In the genomic region with DNA sequence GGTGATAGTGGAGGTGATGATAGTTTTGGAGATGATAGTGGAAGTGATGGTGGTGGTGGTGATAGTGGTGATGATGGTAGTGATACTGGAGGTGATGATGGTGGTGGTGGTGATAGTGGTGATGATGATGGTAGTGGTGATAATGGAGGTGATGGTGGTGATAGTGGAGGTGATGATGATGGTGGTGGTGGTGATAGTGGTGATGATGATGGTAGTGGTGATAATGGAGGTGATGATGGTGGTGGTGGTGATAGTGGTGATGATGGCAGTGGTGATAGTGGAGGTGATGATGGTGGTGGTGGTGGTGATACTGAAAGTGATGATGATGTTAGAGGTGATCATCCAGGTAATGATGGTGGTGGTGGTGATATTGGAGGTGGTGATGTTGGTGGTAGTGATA, we compare ENCODE assay signal across 16 cellular contexts.
DNase-seq lines count a peak whose midpoint lies in the region; ATAC-seq, FAIRE-seq and TF ChIP-seq lines count a peak whose summit lies in the region.
"Had no signal": no experiment of that assay in that cellular context is flagged by ENCODE, and none has a peak within 500 bp of the region (broad histone marks: within the 10 kb centered on the region; RNA-seq: fewer than 3 reads in every experiment).

No MANE protein-coding gene starts in this region.

- no peak overlapping the region for H3K4me3 ChIP-seq in astrocyte (ENCODE audit: insufficient read depth, low read depth, low read length)
- no peak overlapping the region for H3K4me3 ChIP-seq in gastroesophageal sphincter
- H3K4me3 ChIP-seq in aorta (ENCODE audit: low read length in 2 of 2) = no peak overlapping the region

- H3K36me3 Mint-ChIP-seq in astrocyte (ENCODE audit: low read depth, unreplicated experiment) = no peaks in the 10 kb centered on the region
- H3K36me3 Mint-ChIP-seq: CD14-positive monocyte; CD8-positive, alpha-beta T cell had no signal

- intact Hi-C loops in aorta (cut with DNase I) = no loop called here

- H3K4me2 ChIP-seq in astrocyte (ENCODE audit: low read length) = no peak overlapping the region

- TF ChIP-seq CTCF in astrocyte (IDR thresholded peaks at IDR 0.05; ENCODE audit: insufficient read depth, low read depth, low read length) (no peak), gastroesophageal sphincter (IDR thresholded peaks at IDR 0.05) (no peak)

- H3K4me3 Mint-ChIP-seq in astrocyte (ENCODE audit: unreplicated experiment) = no peak overlapping the region
- H3K4me3 Mint-ChIP-seq: CD14-positive monocyte; CD8-positive, alpha-beta T cell had no signal

- no peak for TF ChIP-seq POLR2A in GM12892 (IDR thresholded peaks at IDR 0.05; ENCODE audit: low read depth, low read length)
- no peak for TF ChIP-seq POLR2A in gastroesophageal sphincter (IDR thresholded peaks at IDR 0.05)

- H3K36me3 ChIP-seq in astrocyte (ENCODE audit: insufficient read depth, low read length) (no peaks in the 10 kb centered on the region), gastroesophageal sphincter (no peaks in the 10 kb centered on the region), aorta (ENCODE audit: control insufficient read depth in 1 of 2, insufficient read depth in 2 of 2, low read length in 1 of 2) (no peaks in the 10 kb centered on the region)

- H3K27ac ChIP-seq in astrocyte (ENCODE audit: low read depth, low read length) (no peak overlapping the region), gastroesophageal sphincter (no peak overlapping the region), aorta (ENCODE audit: low read depth in 1 of 2, low read length in 2 of 2) (no peak overlapping the region)

- no peak overlapping the region for H3K9ac ChIP-seq in astrocyte (ENCODE audit: low read length)

- H3K27me3 ChIP-seq in astrocyte (ENCODE audit: insufficient read depth, low read length) (peaks cover 6% of the 10 kb centered on the region), gastroesophageal sphincter (no peaks in the 10 kb centered on the region), aorta (ENCODE audit: control insufficient read depth in 1 of 2, insufficient read depth in 2 of 2, low read length in 1 of 2) (no peaks in the 10 kb centered on the region)

- no peaks in the 10 kb centered on the region for H4K20me1 ChIP-seq in astrocyte (ENCODE audit: insufficient read depth, low read length)

- no peak overlapping the region for H3K27ac Mint-ChIP-seq in astrocyte (ENCODE audit: unreplicated experiment)
- H3K27ac Mint-ChIP-seq: CD14-positive monocyte; CD8-positive, alpha-beta T cell had no signal

- no peak overlapping the region for H2AFZ ChIP-seq in astrocyte (ENCODE audit: low read depth, low read length)

- ATAC-seq in gastroesophageal sphincter (peak; percentile 34), aorta (ENCODE audit: low FRiP score) (peak; percentile 41), GM21367 (IDR thresholded peaks at IDR 0.05; ENCODE audit: unreplicated experiment) (no peak), HG03460 (IDR thresholded peaks at IDR 0.05; ENCODE audit: unreplicated experiment) (no peak)
- ATAC-seq: CD8-positive, alpha-beta T cell; HCT116 had no signal

- DNase-seq in GM12892 (ENCODE audit: insufficient read length) (no peak), astrocyte (ENCODE audit: low read depth) (no peak), aorta (no peak), pons (ENCODE audit: low spot score) (no peak)
- DNase-seq: CD8-positive, alpha-beta T cell; COR-L47; DND-41; GDM1; GOT3; Kasumi-1 had no signal

- no peaks in the 10 kb centered on the region for H3K4me1 Mint-ChIP-seq in astrocyte (ENCODE audit: low read depth, unreplicated experiment)
- H3K4me1 Mint-ChIP-seq: CD14-positive monocyte had no signal

- peak; percentile 58 for FAIRE-seq in GM12892 (lab: Jason Lieb, UNC)
- peak; percentile 99 for FAIRE-seq in astrocyte (lab: Jason Lieb, UNC)
- FAIRE-seq: GM18507 had no signal

- H3K79me2 ChIP-seq in astrocyte (ENCODE audit: insufficient read depth, low read length) = no peaks in the 10 kb centered on the region

- peaks cover 6% of the 10 kb centered on the region for H3K9me3 ChIP-seq in astrocyte (ENCODE audit: insufficient read depth, low read depth, low read length)
- H3K9me3 ChIP-seq in gastroesophageal sphincter = no peaks in the 10 kb centered on the region
- H3K9me3 ChIP-seq in aorta (ENCODE audit: control insufficient read depth, low read length) = no peaks in the 10 kb centered on the region

- H3K27me3 Mint-ChIP-seq in astrocyte (ENCODE audit: low read depth, unreplicated experiment) = no peaks in the 10 kb centered on the region

- TF ChIP-seq EP300 in gastroesophageal sphincter (IDR thresholded peaks at IDR 0.05) = no peak

- H3K4me1 ChIP-seq in astrocyte (ENCODE audit: insufficient read depth, low read length) (no peaks in the 10 kb centered on the region), gastroesophageal sphincter (no peaks in the 10 kb centered on the region), aorta (ENCODE audit: control insufficient read depth in 1 of 2, insufficient read depth in 2 of 2, low read length in 2 of 2) (no peaks in the 10 kb centered on the region)

- H3K9me3 Mint-ChIP-seq in astrocyte (ENCODE audit: unreplicated experiment) = peaks cover 3% of the 10 kb centered on the region

Comparison
In these comparisons a context has a peak if more than half of its experiments do, and no peak if none do; other contexts are left out.
1. ATAC-seq: peak in gastroesophageal sphincter (single experiment) and aorta (single experiment); none in GM21367 (single experiment) and HG03460 (single experiment).